ENCODE assay signal across 11 cellular contexts in genomic region chr22:35102663-35103062, GRCh38. TPM values are rescaled to one million over a fixed set of nuclear protein-coding genes. Genes with fewer than 3 reads are reported as not detected.
A peak's percentile ranks its signal among the peaks of the same experiment; 100 is the strongest.
DNase-seq lines count a peak whose midpoint lies in the region; TF ChIP-seq lines count a peak whose summit lies in the region.
"Had no signal": no experiment of that assay in that cellular context is flagged by ENCODE, and none has a peak within 500 bp of the region (broad histone marks: within the 10 kb centered on the region; RNA-seq: fewer than 3 reads in every experiment).

No MANE protein-coding gene starts in this region.

- H3K9me3 ChIP-seq in iPS DF 6.9 (ENCODE audit: control insufficient read depth, insufficient read depth, low read length): no peaks in the 10 kb centered on the region
- H3K9me3 ChIP-seq: SJSA1 had no signal

- POLR2A ChIA-PET in HEK293T (lab: Yijun Ruan, JAX): no interaction called here

- CTCF ChIA-PET in HEK293T (lab: Yijun Ruan, JAX): interaction anchor here (0.8 kb wide), 1 partner anchor 48 kb away, joined by 3 read pairs; no protein-coding TSS in a partner anchor

- H3K27ac ChIP-seq in iPS DF 6.9 (ENCODE audit: low read length) (no peak overlapping the region), dorsolateral prefrontal cortex (no peak overlapping the region)
- H3K27ac ChIP-seq: C4-2B, SJSA1, thoracic aorta had no signal

- H3K4me3 ChIP-seq in iPS DF 6.9 (ENCODE audit: low read length) (no peak overlapping the region), dorsolateral prefrontal cortex (no peak overlapping the region)
- H3K4me3 ChIP-seq: SJSA1, thoracic aorta had no signal

- no peaks in the 10 kb centered on the region for H3K36me3 ChIP-seq in iPS DF 6.9 (ENCODE audit: control insufficient read depth, insufficient read depth, low read length)
- H3K36me3 ChIP-seq: SJSA1, thoracic aorta had no signal

- intact Hi-C loops in dorsolateral prefrontal cortex (cut with DNase I): no loop called here

- H3K27me3 ChIP-seq in iPS DF 6.9 (ENCODE audit: control insufficient read depth, insufficient read depth, low read length) (no peaks in the 10 kb centered on the region), dorsolateral prefrontal cortex (peaks cover 0 to 7% (median 0%) of the 10 kb centered on the region in 45 donors)
- H3K27me3 ChIP-seq: SJSA1 had no signal

- DNase-seq in COLO829 (ENCODE audit: low spot score) (peak; percentile 26), HEK293T (ENCODE audit: extremely low spot score) (peak; percentile 25), RPMI7951 (ENCODE audit: low read depth) (peak; percentile 30), iPS DF 6.9 (ENCODE audit: low read depth, low spot score) (peak; percentile 13), COR-L47 (lab: John Stamatoyannopoulos, UW) (no peak), pons (ENCODE audit: low spot score) (no peak), dorsolateral prefrontal cortex (no peak)
- no peak for DNase-seq in activated naive CD4-positive, alpha-beta T cell (lab: John Stamatoyannopoulos, UW)

- no peaks in the 10 kb centered on the region for H3K4me1 ChIP-seq in iPS DF 6.9 (ENCODE audit: control insufficient read depth, insufficient read depth, low read length)
- H3K4me1 ChIP-seq: SJSA1 had no signal

- no peak for TF ChIP-seq CTCF in dorsolateral prefrontal cortex (IDR thresholded peaks at IDR 0.05 in 54 of 56, conservative IDR thresholded peaks at IDR 0.05 in 2 of 56; ENCODE audit: low read depth in 1 of 56, partially characterized antibody in 56 of 56)

- no CpG with 5 or more reads among the region's 5 CpGs for WGBS in iPS DF 6.9 (ENCODE audit: insufficient coverage, insufficient read length)

TF ChIP-seq in HEK293T, 16 proteins besides CTCF, POLR2A, EP300 and RAD21:
- no peak for TF ChIP-seq ELF4 (IDR thresholded peaks at IDR 0.05)
- TF ChIP-seq BHLHE40 (IDR thresholded peaks at IDR 0.05; ENCODE audit: borderline replicate concordance): no peak
- no peak for TF ChIP-seq SP1 (IDR thresholded peaks at IDR 0.05)
- no peak for TF ChIP-seq NFRKB (IDR thresholded peaks at IDR 0.05)
- no peak for TF ChIP-seq FOXA1 (IDR thresholded peaks at IDR 0.05)
- no peak for TF ChIP-seq PKNOX1 (IDR thresholded peaks at IDR 0.05)
- no peak for TF ChIP-seq CTBP1 (IDR thresholded peaks at IDR 0.05; ENCODE audit: borderline replicate concordance)
- TF ChIP-seq ARNT (IDR thresholded peaks at IDR 0.05): no peak
- TF ChIP-seq SUZ12 (IDR thresholded peaks at IDR 0.05): no peak
- no peak for TF ChIP-seq HDGF (IDR thresholded peaks at IDR 0.05; ENCODE audit: borderline replicate concordance)
- TF ChIP-seq FOXM1 (IDR thresholded peaks at IDR 0.05; ENCODE audit: borderline replicate concordance): no peak
- TF ChIP-seq TARDBP (IDR thresholded peaks at IDR 0.05): no peak
- TF ChIP-seq L3MBTL2 (conservative IDR thresholded peaks at IDR 0.05): no peak

RNA-seq across cellular contexts. Expression of gene ISX, which starts 36.7 kb away (rescaled TPM):
- total RNA-seq in RPMI7951 (2014; rRNA removed; shearing (Covaris generic)): not detected in 2 replicates
- not detected for total RNA-seq in dorsolateral prefrontal cortex
- total RNA-seq: SJSA1, thoracic aorta had no signal

Comparison
In these comparisons a context has a peak if more than half of its experiments do, and no peak if none do; other contexts are left out.
1. DNase-seq: peak in COLO829 (single experiment), HEK293T (single experiment), RPMI7951 (single experiment) and iPS DF 6.9 (single experiment); none in COR-L47 (single experiment), activated naive CD4-positive, alpha-beta T cell (0 of 4), pons (single experiment) and dorsolateral prefrontal cortex (0 of 10).